Comparison of ENCODE assay signal across 8 cellular contexts in genomic region chr2:152335851-152336102, GRCh38. TPM values are rescaled to one million over a fixed set of nuclear protein-coding genes. Genes with fewer than 3 reads are reported as not detected.
DNase-seq lines count a peak whose midpoint lies in the region; ATAC-seq and TF ChIP-seq lines count a peak whose summit lies in the region.

No MANE protein-coding gene starts in this region.

- H3K9ac ChIP-seq in ES-I3 (ENCODE audit: low read depth, low read length) (peak overlapping the region; percentile 73), HCT116 (ENCODE audit: low read length) (peak overlapping the region; percentile 82)

- RAD21 ChIA-PET in HCT116 (lab: Charles Lee; ENCODE audit: low non-redundant PET in 1 of 2, low total read pairs in 2 of 2, uncharacterized antibody in 2 of 2, unreplicated experiment in 2 of 2), result no interaction called here

- peak; percentile 9; the same call in 1 of the 2 replicates for ATAC-seq in HCT116
- ATAC-seq in HG03135 (IDR thresholded peaks at IDR 0.05; ENCODE audit: unreplicated experiment), result no peak
- no peak for ATAC-seq in HG03571 (IDR thresholded peaks at IDR 0.05; ENCODE audit: unreplicated experiment)

- no peaks in the 10 kb centered on the region for H3K9me3 Mint-ChIP-seq in progenitor cell of endocrine pancreas (ENCODE audit: low read depth)

- H3K36me3 Mint-ChIP-seq in progenitor cell of endocrine pancreas (ENCODE audit: insufficient read depth), result no peaks in the 10 kb centered on the region

- no peak overlapping the region for H2AFZ ChIP-seq in HCT116 (ENCODE audit: low read depth, low read length, poor library complexity, severe bottlenecking)

- BruUV-seq in HCT116 (replicated peaks; lab: Mats Ljungman, UMichigan), result no TSS peak

- intact Hi-C loops in HCT116 (cut with micrococcal nuclease), result loop anchor here (5.0 to 10.0 kb wide), 2 partner anchors 133 to 289 kb away; no protein-coding TSS in a partner anchor

- H3K27me3 ChIP-seq in HCT116 (ENCODE audit: insufficient read depth, low read length) (no peaks in the 10 kb centered on the region), WERI-Rb-1 (ENCODE audit: insufficient read depth, low read depth, severe bottlenecking) (no peaks in the 10 kb centered on the region)

- TF ChIP-seq RAD21 in HCT116 (IDR thresholded peaks at IDR 0.05; ENCODE audit: low read depth), result no peak

- no peaks in the 10 kb centered on the region for H3K9me3 ChIP-seq in ES-I3 (ENCODE audit: control insufficient read depth, insufficient read depth, low read length)
- H3K9me3 ChIP-seq in HCT116 (ENCODE audit: control insufficient read depth in 1 of 2, insufficient read depth in 1 of 2, low read depth in 1 of 2, low read length in 2 of 2), result no peaks in the 10 kb centered on the region
- no peaks in the 10 kb centered on the region for H3K9me3 ChIP-seq in WERI-Rb-1 (ENCODE audit: severe bottlenecking)

- peak overlapping the region; percentile 95 for H3K4me2 ChIP-seq in HCT116 (ENCODE audit: low read length)

- H3K27me3 Mint-ChIP-seq in progenitor cell of endocrine pancreas, result peaks cover 14% of the 10 kb centered on the region

- H4K20me1 ChIP-seq in HCT116 (ENCODE audit: insufficient read depth), result no peaks in the 10 kb centered on the region

- TF ChIP-seq CTCF in HCT116 (IDR thresholded peaks at IDR 0.05 in 2 of 3, conservative IDR thresholded peaks at IDR 0.05 in 1 of 3; ENCODE audit: borderline replicate concordance in 1 of 3, insufficient read depth in 1 of 3, low read depth in 2 of 3, low read length in 2 of 3) (no peak), WERI-Rb-1 (IDR thresholded peaks at IDR 0.05; ENCODE audit: low read depth, low read length) (no peak), progenitor cell of endocrine pancreas (IDR thresholded peaks at IDR 0.05; ENCODE audit: unreplicated experiment) (no peak)

- H3K4me1 ChIP-seq in ES-I3 (ENCODE audit: insufficient read depth, low read length) (peaks cover 6% of the 10 kb centered on the region; the same call in 1 of the 2 replicates), HCT116 (ENCODE audit: control insufficient read depth in 1 of 2, insufficient read depth in 2 of 2, low read length in 2 of 2) (peaks cover 0 to 17% of the 10 kb centered on the region in 2 experiments; a peak in 2 of 4 replicates)

- DNase-seq in HCT116 (ENCODE audit: low read depth, low spot score) (no peak), WERI-Rb-1 (no peak), germinal center (ENCODE audit: low spot score) (peak; percentile 14), progenitor cell of endocrine pancreas (ENCODE audit: low spot score, unreplicated experiment) (no peak), MV-4-11 (lab: John Stamatoyannopoulos, UW) (no peak)

- H3K4me1 Mint-ChIP-seq in progenitor cell of endocrine pancreas (ENCODE audit: low read depth), result peaks cover 32% of the 10 kb centered on the region

- H3K4me3 ChIP-seq in HCT116 (replicated peaks in 1 of 2; ENCODE audit: low read depth in 1 of 2, low read length in 2 of 2) (peak overlapping the region; percentile 63 to 81), WERI-Rb-1 (ENCODE audit: low read depth, low read length) (peak overlapping the region; percentile 92)

- H3K4me3 Mint-ChIP-seq in progenitor cell of endocrine pancreas (ENCODE audit: low read depth), result peak overlapping the region; percentile 99

- H3K27ac ChIP-seq in HCT116 (ENCODE audit: low read depth, low read length), result peak overlapping the region; percentile 67
- H3K27ac ChIP-seq in WERI-Rb-1, result peak overlapping the region; percentile 74

- CTCF ChIA-PET in HCT116 (lab: Charles Lee), result no interaction called here

- no peaks in the 10 kb centered on the region for H3K36me3 ChIP-seq in ES-I3 (ENCODE audit: insufficient read depth, low read length)
- H3K36me3 ChIP-seq in HCT116 (ENCODE audit: control insufficient read depth in 1 of 2, insufficient read depth in 2 of 2, low read length in 2 of 2), result no peaks in the 10 kb centered on the region
- H3K36me3 ChIP-seq in WERI-Rb-1, result no peaks in the 10 kb centered on the region

- H3K9me2 ChIP-seq in HCT116 (ENCODE audit: insufficient read depth), result no peaks in the 10 kb centered on the region

- peaks cover 53% of the 10 kb centered on the region for H3K79me2 ChIP-seq in HCT116 (ENCODE audit: insufficient read depth, low read length)

- no peak for TF ChIP-seq POLR2A in HCT116 (IDR thresholded peaks at IDR 0.05; ENCODE audit: borderline replicate concordance, extremely low read depth, insufficient read depth, insufficient read length)

- POLR2A ChIA-PET in HCT116 (lab: Charles Lee), result no interaction called here

- H3K27ac Mint-ChIP-seq in progenitor cell of endocrine pancreas, result peak overlapping the region; percentile 86

TF ChIP-seq in HCT116, 20 proteins besides CTCF, POLR2A, EP300 and RAD21:
- TF ChIP-seq EZH2 (IDR thresholded peaks at IDR 0.05) (no peak), CEBPB (IDR thresholded peaks at IDR 0.05; ENCODE audit: low read depth) (no peak), ZNF274 (IDR thresholded peaks at IDR 0.05; ENCODE audit: low read depth, low read length) (no peak), FOSL1 (IDR thresholded peaks at IDR 0.05; ENCODE audit: low read depth) (no peak), YY1 (IDR thresholded peaks at IDR 0.05; ENCODE audit: extremely low read depth, insufficient replicate concordance, low read depth, low read length) (no peak), SP1 (IDR thresholded peaks at IDR 0.05; ENCODE audit: low read depth) (no peak), EGR1 (IDR thresholded peaks at IDR 0.05; ENCODE audit: low read depth) (peak; percentile 89), JUND (IDR thresholded peaks at IDR 0.05) (no peak), TCF7L2 (IDR thresholded peaks at IDR 0.05; ENCODE audit: borderline replicate concordance, extremely low read depth, insufficient read depth, insufficient read length) (no peak), ZFX (IDR thresholded peaks at IDR 0.05) (no peak), EZH2phosphoT487 (IDR thresholded peaks at IDR 0.05; ENCODE audit: borderline replicate concordance) (no peak), ZBTB33 (IDR thresholded peaks at IDR 0.05; ENCODE audit: extremely low read depth, insufficient replicate concordance, low read length) (no peak), POLR2AphosphoS5 (IDR thresholded peaks at IDR 0.05; ENCODE audit: low read depth, low read length) (no peak), ELF1 (IDR thresholded peaks at IDR 0.05; ENCODE audit: borderline replicate concordance, low read depth) (no peak)
- TF ChIP-seq, protein P1, sequence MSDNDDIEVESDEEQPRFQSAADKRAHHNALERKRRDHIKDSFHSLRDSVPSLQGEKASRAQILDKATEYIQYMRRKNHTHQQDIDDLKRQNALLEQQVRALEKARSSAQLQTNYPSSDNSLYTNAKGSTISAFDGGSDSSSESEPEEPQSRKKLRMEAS (IDR thresholded peaks at IDR 0.05), result peak; percentile 32
- TF ChIP-seq, protein P2, sequence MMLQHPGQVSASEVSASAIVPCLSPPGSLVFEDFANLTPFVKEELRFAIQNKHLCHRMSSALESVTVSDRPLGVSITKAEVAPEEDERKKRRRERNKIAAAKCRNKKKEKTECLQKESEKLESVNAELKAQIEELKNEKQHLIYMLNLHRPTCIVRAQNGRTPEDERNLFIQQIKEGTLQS (IDR thresholded peaks at IDR 0.05), result no peak

RNA-seq across cellular contexts. Expression of gene FMNL2, which starts 0.8 kb away (rescaled TPM):
- 28.1 TPM for total RNA-seq in HCT116 (2021; ENCODE audit: unreplicated experiment)
- 8.0 and 11.4 TPM in 2 replicates for polyA plus RNA-seq in HCT116 (2012)
- total RNA-seq in progenitor cell of endocrine pancreas, result 99.5 and 108 TPM in 2 replicates
